17 cellular contexts compared by ENCODE assay signal in the genomic region with DNA sequence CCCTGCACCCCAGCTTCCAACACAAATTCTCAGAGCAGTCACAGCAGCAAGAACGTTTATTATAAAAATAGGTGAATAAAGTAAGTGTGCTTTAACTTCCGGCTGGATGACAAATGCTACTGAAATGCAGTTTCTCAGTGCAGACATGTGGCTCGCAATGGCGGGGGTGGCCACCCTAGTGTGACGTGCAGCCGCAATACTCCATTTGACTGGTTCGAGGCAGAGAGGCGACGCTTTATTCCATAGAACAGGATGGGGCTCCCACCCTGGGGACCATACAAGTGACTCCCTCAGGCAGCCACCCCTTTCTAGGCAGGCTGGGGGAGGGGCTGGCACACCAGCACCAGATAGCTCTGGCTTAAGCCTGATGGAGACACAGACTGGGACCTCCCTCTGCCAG. TPM values are rescaled to one million over a fixed set of nuclear protein-coding genes. Genes with fewer than 3 reads are reported as not detected.
A peak's percentile ranks its signal among the peaks of the same experiment; 100 is the strongest.
DNase-seq lines count a peak whose midpoint lies in the region; TF ChIP-seq lines count a peak whose summit lies in the region.
"Had no signal": no experiment of that assay in that cellular context is flagged by ENCODE, and none has a peak within 500 bp of the region (broad histone marks: within the 10 kb centered on the region; RNA-seq: fewer than 3 reads in every experiment).

No MANE protein-coding gene starts in this region.

- peaks cover 24% of the 10 kb centered on the region for H3K79me1 ChIP-seq in mesenchymal stem cell (replicated peaks; ENCODE audit: low read length, poor library complexity, severe bottlenecking)

- no peak overlapping the region for H4K8ac ChIP-seq in mesenchymal stem cell (ENCODE audit: low read length)

- no peak for TF ChIP-seq CTCF in ascending aorta (IDR thresholded peaks at IDR 0.05)

- H2AFZ ChIP-seq in mesenchymal stem cell (ENCODE audit: low read depth, low read length): no peak overlapping the region
- H2AFZ ChIP-seq: GM23338 had no signal

- H2BK120ac ChIP-seq in mesenchymal stem cell (ENCODE audit: low read depth, low read length): no peak overlapping the region

- no peak overlapping the region for H3K14ac ChIP-seq in mesenchymal stem cell (ENCODE audit: low read length in 2 of 2)

- peaks cover 0 to 1% of the 10 kb centered on the region in 2 donors for H3K9me3 ChIP-seq in ascending aorta
- H3K9me3 ChIP-seq in mesenchymal stem cell (ENCODE audit: control insufficient read depth, low read length): peaks cover 2% of the 10 kb centered on the region
- H3K9me3 ChIP-seq: transverse colon had no signal

- H3K27ac ChIP-seq in ascending aorta (peak overlapping the region; percentile 45 to 59), mesenchymal stem cell (ENCODE audit: low read length, poor library complexity, severe bottlenecking) (peak overlapping the region; percentile 51)
- H3K27ac ChIP-seq: C4-2B, transverse colon had no signal

- H3K4me3 ChIP-seq in ascending aorta (no peak overlapping the region), mesenchymal stem cell (ENCODE audit: insufficient read depth in 1 of 2, low read depth in 1 of 2, low read length in 2 of 2) (no peak overlapping the region)
- H3K4me3 ChIP-seq: GM23338, transverse colon had no signal

- peak; percentile 40 for DNase-seq in AG08396 (ENCODE audit: low spot score)
- DNase-seq in D341Med (ENCODE audit: low spot score): peak; percentile 10
- no peak for DNase-seq in ascending aorta (ENCODE audit: low spot score in 2 of 2)
- no peak for DNase-seq in mesenchymal stem cell
- no peak for DNase-seq in stimulated activated CD4-positive, alpha-beta T cell treated with anti-CD3 and anti-CD28 coated beads, Interleukin-1b, Interleukin-23, amount 100 ng/mL, for 48 hours
- DNase-seq in AG08395 (ENCODE audit: low spot score): no peak
- no peak for DNase-seq in NCI-H1417 treated with DMSO at 0.1 percent for 48 hours (lab: John Stamatoyannopoulos, UW)
- no peak for DNase-seq in NCI-H345 (lab: John Stamatoyannopoulos, UW)
- DNase-seq: activated CD4-positive, alpha-beta T cell treated with anti-CD3 and anti-CD28 coated beads, Interleukin-2, amount 50 U/mL, for 4 hours; foreskin melanocyte; GDM1; KBM-7; NCI-H1436 treated with DMSO at 0.1 percent for 48 hours; NCI-H510A treated with DMSO at 0.1 percent for 48 hours; transverse colon had no signal

- no peak overlapping the region for H2BK12ac ChIP-seq in mesenchymal stem cell (ENCODE audit: low read length in 2 of 2)

- H3K4me2 ChIP-seq in mesenchymal stem cell (ENCODE audit: low read length, poor library complexity, severe bottlenecking): no peak overlapping the region
- H3K4me2 ChIP-seq: GM23338 had no signal

- 74% methylated on average over 9 of the region's 9 CpGs for WGBS in mesenchymal stem cell

- H3K27me3 ChIP-seq in ascending aorta (no peaks in the 10 kb centered on the region), mesenchymal stem cell (ENCODE audit: control insufficient read depth in 1 of 2, insufficient read depth in 1 of 2, low read length in 2 of 2) (no peaks in the 10 kb centered on the region)
- H3K27me3 ChIP-seq: transverse colon had no signal

- no peak overlapping the region for H3K4ac ChIP-seq in mesenchymal stem cell (ENCODE audit: low read depth in 1 of 2, low read length in 2 of 2)

- no peak overlapping the region for H4K91ac ChIP-seq in mesenchymal stem cell (ENCODE audit: low read length)

- no peak overlapping the region for H3K23ac ChIP-seq in mesenchymal stem cell (ENCODE audit: low read length in 2 of 2)

- H2BK5ac ChIP-seq in mesenchymal stem cell (ENCODE audit: low read depth, low read length, poor library complexity, severe bottlenecking): no peak overlapping the region

- no peak overlapping the region for H3K18ac ChIP-seq in mesenchymal stem cell (ENCODE audit: low read depth in 1 of 2, low read length in 2 of 2)

- H2AK5ac ChIP-seq in mesenchymal stem cell (ENCODE audit: low read length, severe bottlenecking): no peak overlapping the region

- H3K36me3 ChIP-seq in ascending aorta (peaks cover 40 to 44% of the 10 kb centered on the region in 2 donors), mesenchymal stem cell (ENCODE audit: control insufficient read depth in 1 of 2, insufficient read depth in 2 of 2, low read depth in 1 of 2, low read length in 2 of 2) (peaks cover 48 to 54% of the 10 kb centered on the region in 2 experiments)

- no peaks in the 10 kb centered on the region for H3K4me1 ChIP-seq in ascending aorta
- peaks cover 25% of the 10 kb centered on the region for H3K4me1 ChIP-seq in mesenchymal stem cell (ENCODE audit: control insufficient read depth, insufficient read depth, low read depth, low read length)

- intact Hi-C loops in ascending aorta (cut with DNase I): no loop called here

- H2BK15ac ChIP-seq in mesenchymal stem cell (ENCODE audit: low read depth, poor library complexity, severe bottlenecking): no peak overlapping the region

- no peak overlapping the region for H3K9ac ChIP-seq in mesenchymal stem cell (ENCODE audit: low read length)

RNA-seq across cellular contexts. Expression of a gene that starts 14.5 kb away (rescaled TPM):
- 65.6 TPM for total RNA-seq in ascending aorta
- polyA plus RNA-seq in mesenchymal stem cell (2013, experiment 1 of 2): 26.1 TPM
- polyA plus RNA-seq in mesenchymal stem cell (2013, experiment 2 of 2): 25.8 TPM

RNA-seq across cellular contexts. Expression of a gene that starts 51.3 kb away (rescaled TPM):
- total RNA-seq in ascending aorta: 70.6 TPM
- 25.7 TPM for polyA plus RNA-seq in mesenchymal stem cell (2013, experiment 1 of 2)
- 26.3 TPM for polyA plus RNA-seq in mesenchymal stem cell (2013, experiment 2 of 2)

Comparison
In these comparisons a context has a peak if more than half of its experiments do, and no peak if none do; other contexts are left out.
1. DNase-seq: peak in AG08396 (single experiment) and D341Med (single experiment); none in ascending aorta (0 of 2), mesenchymal stem cell (single experiment), stimulated activated CD4-positive, alpha-beta T cell treated with anti-CD3 and anti-CD28 coated beads, Interleukin-1b, Interleukin-23, amount 100 ng/mL, for 48 hours (single experiment), AG08395 (single experiment), NCI-H1417 treated with DMSO at 0.1 percent for 48 hours (single experiment) and NCI-H345 (single experiment).